21 cellular contexts compared by ENCODE assay signal in genomic region chr5:114839360-114839759, GRCh38.
"Had no signal": no experiment of that assay in that cellular context is flagged by ENCODE, and none has a peak within 500 bp of the region (broad histone marks: within the 10 kb centered on the region; RNA-seq: fewer than 3 reads in every experiment).

No MANE protein-coding gene starts in this region.

- H3K4me1 ChIP-seq: adrenal gland had no signal

- H3K27ac Mint-ChIP-seq: activated CD8-positive, alpha-beta T cell treated with anti-CD3 and anti-CD28 coated beads, Interleukin-2, amount 10 ng/mL, durations not matched to agents 7 days and 5 days; activated naive CD8-positive, alpha-beta T cell treated with anti-CD3 and anti-CD28 coated beads, Interleukin-2, amount 10 ng/mL, durations not matched to agents 7 days and 5 days had no signal

- H3K27me3 ChIP-seq: adrenal gland had no signal

- DNase-seq: activated CD4-positive, alpha-beta T cell treated with anti-CD3 and anti-CD28 coated beads for 48 hours; activated CD4-positive, alpha-beta T cell treated with anti-CD3 and anti-CD28 coated beads, Interleukin-2, amount 50 U/mL, for 4 hours; activated CD4-positive, CD25-positive, alpha-beta regulatory T cell treated with anti-CD3 and anti-CD28 coated beads, Interleukin-2, amount 50 U/mL, for 72 hours; activated CD8-positive, alpha-beta memory T cell treated with anti-CD3 and anti-CD28 coated beads, Interleukin-2, amount 50 U/mL, for 48 hours; activated CD8-positive, alpha-beta T cell treated with anti-CD3 and anti-CD28 coated beads, Interleukin-2, amount 10 ng/mL, durations not matched to agents 7 days and 5 days; activated naive CD4-positive, alpha-beta T cell treated with anti-CD3 and anti-CD28 coated beads, Interleukin-2, amount 50 U/mL, for 16 hours; activated naive CD8-positive, alpha-beta T cell treated with anti-CD3 and anti-CD28 coated beads, Interleukin-2, amount 10 ng/mL, durations not matched to agents 7 days and 5 days; activated T-cell treated with anti-CD3 and anti-CD28 coated beads, Interleukin-2, amount 50 U/mL, for 1 hour; adrenal gland; Karpas-422; NCI-H1105 treated with DMSO at 0.1 percent for 48 hours; NCI-H1436 treated with DMSO at 0.1 percent for 48 hours; NCI-H187; NCI-H2081; NCI-H524 treated with DMSO at 0.1 percent for 48 hours; NCI-H748 treated with DMSO at 0.1 percent for 48 hours; T-helper 1 cell; WERI-Rb-1 had no signal

- H3K4me3 Mint-ChIP-seq: activated CD8-positive, alpha-beta T cell treated with anti-CD3 and anti-CD28 coated beads, Interleukin-2, amount 10 ng/mL, durations not matched to agents 7 days and 5 days; activated naive CD8-positive, alpha-beta T cell treated with anti-CD3 and anti-CD28 coated beads, Interleukin-2, amount 10 ng/mL, durations not matched to agents 7 days and 5 days had no signal

- ATAC-seq: activated CD8-positive, alpha-beta T cell treated with anti-CD3 and anti-CD28 coated beads, Interleukin-2, amount 10 ng/mL, durations not matched to agents 7 days and 5 days; K562; Right ventricle myocardium inferior had no signal

- H3K4me1 Mint-ChIP-seq: activated naive CD8-positive, alpha-beta T cell treated with anti-CD3 and anti-CD28 coated beads, Interleukin-2, amount 10 ng/mL, durations not matched to agents 7 days and 5 days had no signal

- H3K36me3 ChIP-seq: adrenal gland, WERI-Rb-1 had no signal

- H3K36me3 Mint-ChIP-seq: activated naive CD8-positive, alpha-beta T cell treated with anti-CD3 and anti-CD28 coated beads, Interleukin-2, amount 10 ng/mL, durations not matched to agents 7 days and 5 days had no signal

- H3K4me3 ChIP-seq: adrenal gland, K562, SK-N-MC had no signal

- H3K27me3 Mint-ChIP-seq: activated naive CD8-positive, alpha-beta T cell treated with anti-CD3 and anti-CD28 coated beads, Interleukin-2, amount 10 ng/mL, durations not matched to agents 7 days and 5 days had no signal

- H3K27ac ChIP-seq: adrenal gland, SK-N-MC, WERI-Rb-1 had no signal
